In the genomic region with DNA sequence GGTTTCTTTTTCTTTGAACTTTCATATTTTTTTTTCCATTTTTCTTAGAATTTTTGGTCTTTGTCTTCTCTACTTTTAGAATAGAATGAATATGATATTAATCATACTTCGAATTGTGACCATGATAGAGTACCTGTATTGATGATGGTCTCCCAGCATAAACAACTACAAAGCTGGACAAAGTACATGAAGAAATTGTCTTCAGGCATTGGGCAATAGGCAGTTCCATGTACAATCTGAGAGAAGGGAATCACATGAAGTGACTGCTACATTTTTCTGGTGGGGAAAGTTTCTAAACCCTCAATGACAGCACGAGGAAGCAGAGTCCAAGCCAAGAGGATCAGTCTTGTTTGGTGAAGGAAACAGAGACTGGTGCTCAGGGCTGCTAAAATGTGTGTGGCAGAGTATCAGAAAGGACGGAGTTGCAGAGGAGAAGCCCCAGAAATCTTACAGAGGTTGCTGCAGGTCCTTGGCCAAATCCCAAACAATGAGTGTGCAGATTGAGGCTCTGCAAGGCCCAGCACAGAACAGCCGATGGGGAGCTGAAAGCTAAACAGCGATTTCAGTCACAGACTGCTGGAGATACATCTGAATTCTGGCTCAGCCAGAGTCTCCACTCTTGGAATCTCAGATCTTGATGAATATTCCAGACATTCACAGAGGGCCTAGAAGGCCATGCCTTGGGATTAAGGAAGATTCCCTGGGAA, we compare ENCODE assay signal across 13 cellular contexts. TPM values are rescaled to one million over a fixed set of nuclear protein-coding genes. Genes with fewer than 3 reads are reported as not detected.
"Had no signal": no experiment of that assay in that cellular context is flagged by ENCODE, and none has a peak within 500 bp of the region (broad histone marks: within the 10 kb centered on the region; RNA-seq: fewer than 3 reads in every experiment).

No MANE protein-coding gene starts in this region.

RNA-seq across cellular contexts. Expression of gene GOLGA6D, which starts 36.7 kb away (rescaled TPM):
- total RNA-seq: activated B cell treated with CpG ODN at 0.5 μM for 24 hours; activated CD8-positive, alpha-beta memory T cell treated with anti-CD3 and anti-CD28 coated beads for 36 hours; activated CD8-positive, alpha-beta T cell treated with anti-CD3 and anti-CD28 coated beads for 36 hours; activated naive CD8-positive, alpha-beta T cell treated with anti-CD3 and anti-CD28 coated beads, Interleukin-2, amount 10 ng/mL, durations not matched to agents 7 days and 5 days; activated T-helper 1 cell treated with anti-CD3 and anti-CD28 coated beads, Interleukin-12 subunit alpha, Interleukin-12 subunit beta, Interleukin-2, Interleukin-4 antibody, amounts not matched to agents 30 ng/mL and 10 ng/mL and 1 ng/mL, durations not matched to agents 14 hours and 24 hours and 36 hours; activated T-helper 2 cell treated with anti-CD3 and anti-CD28 coated beads, Interferon-gamma antibody, Interleukin-2, Interleukin-4, amounts not matched to agents 10 μg/mL and 5 μg/mL and 100 μg/mL, durations not matched to agents 14 hours and 24 hours and 36 hours; ascending aorta; cardiac septum; cerebellum; dermis blood vessel endothelial cell; esophagus muscularis mucosa; frontal cortex had no signal
- polyA plus RNA-seq: adipose tissue had no signal
